18 cellular contexts compared by ENCODE assay signal in genomic region chr2:5743992-5744391, GRCh38. TPM values are rescaled to one million over a fixed set of nuclear protein-coding genes. Genes with fewer than 3 reads are reported as not detected.
DNase-seq lines count a peak whose midpoint lies in the region; ATAC-seq and TF ChIP-seq lines count a peak whose summit lies in the region.
"Had no signal": no experiment of that assay in that cellular context is flagged by ENCODE, and none has a peak within 500 bp of the region (broad histone marks: within the 10 kb centered on the region; RNA-seq: fewer than 3 reads in every experiment).

No MANE protein-coding gene starts in this region.

- H4K5ac ChIP-seq in H9 (ENCODE audit: insufficient read length, low read depth, low read length) = no peak overlapping the region

- 0 out of 7 replicates have a peak overlapping the region, but pooled peaks of 1 of the 3 experiments have one; percentile 41 for H3K27ac Mint-ChIP-seq in H9
- H3K27ac Mint-ChIP-seq: CD4-positive, alpha-beta memory T cell had no signal

- H2AK5ac ChIP-seq in H9 (ENCODE audit: insufficient read length, low read length) = no peak overlapping the region

- no peak overlapping the region for H3K4me3 Mint-ChIP-seq in H9
- H3K4me3 Mint-ChIP-seq: CD4-positive, alpha-beta memory T cell had no signal

- no peaks in the 10 kb centered on the region for H3K23me2 ChIP-seq in H9 (ENCODE audit: insufficient read length, low read depth, low read length, poor library complexity, severe bottlenecking)

- H2BK12ac ChIP-seq in H9 (ENCODE audit: insufficient read length, low read depth, low read length) = no peak overlapping the region

- H3K4me2 ChIP-seq in H9 (ENCODE audit: insufficient read depth, insufficient read length, low read length) = no peak overlapping the region
- H3K4me2 ChIP-seq: A549, BLaER1, SK-N-SH had no signal

- no peaks in the 10 kb centered on the region for H3K79me2 ChIP-seq in H9 (ENCODE audit: insufficient read depth, low read length)

- WGBS in H9 (ENCODE audit: extremely low coverage, insufficient read length, low lambda C conversion rate) = no CpG with 5 or more reads among the region's 4 CpGs

- no peak overlapping the region for H3K27ac ChIP-seq in H9 (ENCODE audit: insufficient read length, low read depth, low read length)
- H3K27ac ChIP-seq: A549, BLaER1 had no signal

- H3K18ac ChIP-seq in H9 (ENCODE audit: insufficient read length, low read depth, low read length) = no peak overlapping the region

- peak; percentile 19 for DNase-seq in COLO668 (lab: John Stamatoyannopoulos, UW; ENCODE audit: unreplicated experiment)
- DNase-seq in H9 = peak; percentile 56
- DNase-seq in NCI-H2171 treated with DMSO at 0.1 percent for 48 hours (lab: John Stamatoyannopoulos, UW) = peak; percentile 33
- DNase-seq in iPS-NIHi7 (ENCODE audit: extremely low spot score) = peak; percentile 50
- DNase-seq in OCI-M1 (lab: John Stamatoyannopoulos, UW) = no peak
- DNase-seq in ureter (ENCODE audit: low spot score) = no peak
- DNase-seq: Calu3; CD4-positive, alpha-beta memory T cell; GDM1; NCI-H1105; NCI-H1694; NCI-H82; RPMI8226; SHP77 treated with DMSO at 0.1 percent for 48 hours; SK-N-SH had no signal

- no peak overlapping the region for H3K23ac ChIP-seq in H9 (ENCODE audit: insufficient read length, low read depth, low read length)

- peaks cover 27 to 29% of the 10 kb centered on the region in 2 experiments for H3K4me1 Mint-ChIP-seq in H9
- H3K4me1 Mint-ChIP-seq: CD4-positive, alpha-beta memory T cell had no signal

- no peak for TF ChIP-seq CTCF in H9 (conservative IDR thresholded peaks at IDR 0.05)

- H3K56ac ChIP-seq in H9 (ENCODE audit: insufficient read length, low read depth, low read length) = no peak overlapping the region

- H3K79me1 ChIP-seq in H9 (ENCODE audit: insufficient read depth, low read depth, low read length, poor library complexity, severe bottlenecking) = no peaks in the 10 kb centered on the region

- H2BK15ac ChIP-seq in H9 (ENCODE audit: low read depth, low read length) = no peak overlapping the region

- no peak overlapping the region for H4K91ac ChIP-seq in H9 (ENCODE audit: insufficient read length, low read depth, low read length)

- H3K9me3 Mint-ChIP-seq in H9 = no peaks in the 10 kb centered on the region

- no peak overlapping the region for H3T11ph ChIP-seq in H9 (ENCODE audit: low read length)

- H4K8ac ChIP-seq in H9 (replicated peaks; ENCODE audit: insufficient read length, low read depth, low read length) = no peak overlapping the region

- peaks cover 7% of the 10 kb centered on the region; the same call in 1 of the 2 replicates for H3K4me1 ChIP-seq in H9 (ENCODE audit: insufficient read depth, low read length)
- H3K4me1 ChIP-seq: A549, BLaER1 had no signal

- H2BK5ac ChIP-seq in H9 (ENCODE audit: insufficient read length, low read length) = no peak overlapping the region

- H3K9me3 ChIP-seq in H9 (ENCODE audit: control insufficient read depth, low read depth, low read length) = no peaks in the 10 kb centered on the region
- H3K9me3 ChIP-seq: A549, BLaER1, SK-N-SH had no signal

- peaks cover 18% of the 10 kb centered on the region for H3K27me3 Mint-ChIP-seq in H9 (ENCODE audit: low read depth)
- H3K27me3 Mint-ChIP-seq: CD4-positive, alpha-beta memory T cell had no signal

- H3K14ac ChIP-seq in H9 (ENCODE audit: insufficient read depth, low read length) = no peak overlapping the region

- ATAC-seq in GM21786 (IDR thresholded peaks at IDR 0.05; ENCODE audit: unreplicated experiment) = no peak
- ATAC-seq: A549 had no signal

- no peak overlapping the region for H2BK20ac ChIP-seq in H9 (ENCODE audit: low read depth, low read length, poor library complexity, severe bottlenecking)

- H4K20me1 ChIP-seq in H9 (ENCODE audit: control insufficient read depth, insufficient read depth, insufficient read length) = no peaks in the 10 kb centered on the region
- H4K20me1 ChIP-seq: BLaER1 had no signal

- no peaks in the 10 kb centered on the region for H3K36me3 Mint-ChIP-seq in H9 (ENCODE audit: insufficient read depth in 1 of 3, low read depth in 3 of 3)
- H3K36me3 Mint-ChIP-seq: CD4-positive, alpha-beta memory T cell had no signal

- H3K27me3 ChIP-seq in H9 (ENCODE audit: insufficient read depth, low read length) = no peaks in the 10 kb centered on the region; the same call in 1 of the 2 replicates
- H3K27me3 ChIP-seq: BLaER1 had no signal

- no peak overlapping the region for H2AFZ ChIP-seq in H9 (ENCODE audit: low read length)

- H3K9ac ChIP-seq in H9 (ENCODE audit: extremely low read depth, insufficient read length, low read length) = no peak overlapping the region
- H3K9ac ChIP-seq: BLaER1, SK-N-SH had no signal

- H3K4ac ChIP-seq in H9 (ENCODE audit: low read depth, low read length) = no peak overlapping the region

- H2BK120ac ChIP-seq in H9 (ENCODE audit: low read depth, low read length, poor library complexity, severe bottlenecking) = no peak overlapping the region

RNA-seq across cellular contexts. Expression of gene SOX11, which starts 51.8 kb away (rescaled TPM):
- total RNA-seq in H9 (2021) (42.8 and 43.8 TPM in 2 replicates), ureter (not detected)
- total RNA-seq: Calu3; CD4-positive, alpha-beta memory T cell had no signal

Comparison
In these comparisons a context has a peak if more than half of its experiments do, and no peak if none do; other contexts are left out.
1. DNase-seq: peak in COLO668 (single experiment), H9 (single experiment), NCI-H2171 treated with DMSO at 0.1 percent for 48 hours (single experiment) and iPS-NIHi7 (single experiment); none in OCI-M1 (single experiment) and ureter (single experiment).
2. RNA of gene SOX11, which starts 51.8 kb away (total RNA-seq): 42.8 to 43.8 TPM in H9; not detected in ureter (single experiment); every median in the first group is over 10 times any median in the second.